24 cellular contexts compared by ENCODE assay signal in genomic region chr10:88253120-88253519, GRCh38.
DNase-seq lines count a peak whose midpoint lies in the region; ATAC-seq, FAIRE-seq and TF ChIP-seq lines count a peak whose summit lies in the region.
"Had no signal": no experiment of that assay in that cellular context is flagged by ENCODE, and none has a peak within 500 bp of the region (broad histone marks: within the 10 kb centered on the region; RNA-seq: fewer than 3 reads in every experiment).

No MANE protein-coding gene starts in this region.

- H3K79me1 ChIP-seq in IMR-90 (ENCODE audit: low read depth in 1 of 2, low read length in 2 of 2): no peaks in the 10 kb centered on the region

- H3K4me3 ChIP-seq in IMR-90 (ENCODE audit: insufficient read depth, low read depth, low read length): no peak overlapping the region
- H3K4me3 ChIP-seq in Panc1 (ENCODE audit: low read depth in 2 of 2, low read length in 2 of 2): no peak overlapping the region
- H3K4me3 ChIP-seq in pancreas: no peak overlapping the region
- H3K4me3 ChIP-seq in vagina: no peak overlapping the region
- H3K4me3 ChIP-seq: HAP-1 had no signal

- H3K4me1 ChIP-seq in IMR-90 (ENCODE audit: control insufficient read depth, insufficient read depth, low read length): peaks cover 2% of the 10 kb centered on the region
- peaks cover 13% of the 10 kb centered on the region for H3K4me1 ChIP-seq in Panc1 (ENCODE audit: control insufficient read depth, insufficient read depth, low read length)
- H3K4me1 ChIP-seq in pancreas: peaks cover 26 to 48% (median 32%) of the 10 kb centered on the region in 3 donors
- peaks cover 31% of the 10 kb centered on the region for H3K4me1 ChIP-seq in vagina
- H3K4me1 ChIP-seq: Caco-2 had no signal

- TF ChIP-seq CTCF in IMR-90 (conservative IDR thresholded peaks at IDR 0.05; ENCODE audit: low read depth, low read length): no peak
- no peak for TF ChIP-seq CTCF in Panc1 (IDR thresholded peaks at IDR 0.05)
- TF ChIP-seq CTCF in pancreas (IDR thresholded peaks at IDR 0.05): no peak
- TF ChIP-seq CTCF in vagina (IDR thresholded peaks at IDR 0.05): no peak
- TF ChIP-seq CTCF in type B pancreatic cell (conservative IDR thresholded peaks at IDR 0.05): no peak

- no peak overlapping the region for H2AK9ac ChIP-seq in IMR-90 (replicated peaks; ENCODE audit: low read depth, low read length, poor library complexity)

- no peak for FAIRE-seq in pancreas (lab: Jason Lieb, UNC)
- FAIRE-seq: GM12891 had no signal

- H3K18ac ChIP-seq in IMR-90 (ENCODE audit: low read depth, low read length): no peak overlapping the region

- no peak overlapping the region; the same call in 1 of the 2 replicates for H2BK20ac ChIP-seq in IMR-90 (ENCODE audit: low read depth, low read length)

- dilution Hi-C loops in IMR-90 (cut with HindIII; ENCODE audit: low sequenced_read_pairs, unreplicated experiment): no loop called here

- no peak overlapping the region for H3K4me3 Mint-ChIP-seq in type B pancreatic cell
- H3K4me3 Mint-ChIP-seq: B cell; CD8-positive, alpha-beta T cell had no signal

- H3K4me2 ChIP-seq in IMR-90 (ENCODE audit: low read depth, low read length): no peak overlapping the region
- H3K4me2 ChIP-seq: KMS-11, SK-N-SH had no signal

- no peaks in the 10 kb centered on the region for H4K20me1 ChIP-seq in IMR-90 (ENCODE audit: insufficient read depth, low read length)

- no peaks in the 10 kb centered on the region for H3K9me3 ChIP-seq in IMR-90 (ENCODE audit: control insufficient read depth, insufficient read depth, low read length)
- no peaks in the 10 kb centered on the region for H3K9me3 ChIP-seq in Panc1 (ENCODE audit: control insufficient read depth, insufficient read depth, low read depth, low read length)
- H3K9me3 ChIP-seq in pancreas: no peaks in the 10 kb centered on the region
- no peaks in the 10 kb centered on the region for H3K9me3 ChIP-seq in vagina
- H3K9me3 ChIP-seq: Caco-2, HAP-1, SK-N-SH had no signal

- 0 out of 2 replicates have a peak overlapping the region, but pooled peaks have one; percentile 40 for H3K14ac ChIP-seq in IMR-90 (replicated peaks; ENCODE audit: low read depth, low read length)

- intact Hi-C loops in IMR-90 (cut with micrococcal nuclease): no loop called here
- intact Hi-C loops in Panc1 (cut with micrococcal nuclease; ENCODE audit: unreplicated experiment): no loop called here
- intact Hi-C loops in pancreas (cut with DNase I): no loop called here
- intact Hi-C loops in vagina (cut with DNase I): no loop called here

- BruUV-seq in IMR-90 (replicated peaks; lab: Mats Ljungman, UMichigan): no TSS peak
- BruUV-seq in Panc1 (replicated peaks; lab: Mats Ljungman, UMichigan): no TSS peak

- H2BK15ac ChIP-seq in IMR-90 (ENCODE audit: low read depth, low read length): peak overlapping the region; percentile 77; the same call in 1 of the 3 replicates

- no peak overlapping the region; the same call in 1 of the 2 replicates for H2BK120ac ChIP-seq in IMR-90 (ENCODE audit: low read depth, low read length)

- H3K9ac ChIP-seq in IMR-90 (ENCODE audit: low read depth, low read length): no peak overlapping the region
- H3K9ac ChIP-seq: KMS-11, SK-N-SH had no signal

- H3K36me3 Mint-ChIP-seq in type B pancreatic cell: no peaks in the 10 kb centered on the region
- H3K36me3 Mint-ChIP-seq: CD8-positive, alpha-beta T cell had no signal

- H3K27me3 ChIP-seq in IMR-90 (ENCODE audit: control insufficient read depth, insufficient read depth, low read length): no peaks in the 10 kb centered on the region
- H3K27me3 ChIP-seq in Panc1 (ENCODE audit: control insufficient read depth, insufficient read depth, low read length): no peaks in the 10 kb centered on the region
- no peaks in the 10 kb centered on the region for H3K27me3 ChIP-seq in pancreas
- no peaks in the 10 kb centered on the region for H3K27me3 ChIP-seq in vagina

- TF ChIP-seq RAD21 in IMR-90 (IDR thresholded peaks at IDR 0.05; ENCODE audit: low read length): no peak

- H3K36me3 ChIP-seq in IMR-90 (ENCODE audit: control insufficient read depth, insufficient read depth, low read length) (no peaks in the 10 kb centered on the region), Panc1 (ENCODE audit: control insufficient read depth, insufficient read depth, low read length) (no peaks in the 10 kb centered on the region), pancreas (no peaks in the 10 kb centered on the region), vagina (no peaks in the 10 kb centered on the region)
- H3K36me3 ChIP-seq: HAP-1 had no signal

- 100% methylated on average over 1 of the region's 2 CpGs; no CpG with 5 or more reads in 1 of the 2 experiments for WGBS in IMR-90 (ENCODE audit: extremely low coverage in 2 of 2, insufficient read length in 1 of 2), 2 experiments
- WGBS in pancreas, 2 donors: 94 to 96% methylated on average over 2 of the region's 2 CpGs

- H2AK5ac ChIP-seq in IMR-90 (ENCODE audit: low read depth, low read length): no peak overlapping the region

- H3K9me3 Mint-ChIP-seq in type B pancreatic cell: peaks cover 4% of the 10 kb centered on the region
- H3K9me3 Mint-ChIP-seq: CD8-positive, alpha-beta T cell had no signal

- no peak overlapping the region for H2AFZ ChIP-seq in IMR-90 (replicated peaks; ENCODE audit: low read length, poor library complexity)

- DNase-seq in IMR-90 (no peak), Panc1 (ENCODE audit: low read depth, low spot score) (no peak), pancreas (no peak), vagina (ENCODE audit: extremely low spot score in 2 of 2) (no peak), type B pancreatic cell (ENCODE audit: extremely low spot score, unreplicated experiment) (no peak), NCI-H1417 (lab: John Stamatoyannopoulos, UW) (no peak), NCI-H69 (lab: John Stamatoyannopoulos, UW) (no peak)
- DNase-seq: Caco-2; CD8-positive, alpha-beta T cell; DMS79 treated with DMSO at 0.1 percent for 48 hours; GF-D8; GOT3; NCI-H1048; NCI-H146; NCI-H1930; NCI-H2107; NCI-H524 treated with DMSO at 0.1 percent for 48 hours; SK-N-SH; SW 1271 had no signal

- TF ChIP-seq POLR2A in IMR-90 (IDR thresholded peaks at IDR 0.05; ENCODE audit: low read depth, low read length) (no peak), vagina (IDR thresholded peaks at IDR 0.05) (no peak)

- H3K27ac Mint-ChIP-seq in type B pancreatic cell: no peak overlapping the region
- H3K27ac Mint-ChIP-seq: B cell; CD8-positive, alpha-beta T cell had no signal

- no peak overlapping the region for H4K5ac ChIP-seq in IMR-90 (ENCODE audit: low read depth, low read length)

- H3K56ac ChIP-seq in IMR-90 (ENCODE audit: extremely low read depth, insufficient read depth, low read length): no peak overlapping the region

- in situ Hi-C loops in IMR-90 (cut with MboI; ENCODE audit: low sequenced_read_pairs) (no loop called here), Panc1 (cut with HindIII; ENCODE audit: low pct_unique_long_range_greater_than_20kb, low sequenced_read_pairs) (no loop called here)

- H2BK5ac ChIP-seq in IMR-90 (ENCODE audit: low read depth, low read length, poor library complexity, severe bottlenecking): no peak overlapping the region

- no peak overlapping the region for H3K4ac ChIP-seq in IMR-90 (ENCODE audit: low read depth, low read length)

- ATAC-seq in IMR-90 (ENCODE audit: low read depth) (no peak), Panc1 (no peak), pancreas (no peak)
- ATAC-seq: CD8-positive, alpha-beta T cell had no signal

- no peak overlapping the region for H4K8ac ChIP-seq in IMR-90 (ENCODE audit: low read depth in 2 of 2, low read length in 2 of 2)

- H3K27ac ChIP-seq in IMR-90 (ENCODE audit: insufficient read depth, low read length) (no peak overlapping the region), Panc1 (ENCODE audit: low read length) (peak overlapping the region; percentile 0; the same call in 1 of the 2 replicates), pancreas (peak overlapping the region; percentile 23 to 70 (median 46)), vagina (peak overlapping the region; percentile 79)
- H3K27ac ChIP-seq: C4-2B, KMS-11 had no signal

- H3K27me3 Mint-ChIP-seq in type B pancreatic cell: no peaks in the 10 kb centered on the region
- H3K27me3 Mint-ChIP-seq: B cell had no signal

- peaks cover 28% of the 10 kb centered on the region for H3K4me1 Mint-ChIP-seq in type B pancreatic cell (ENCODE audit: unreplicated experiment)

- no peak overlapping the region for H4K91ac ChIP-seq in IMR-90 (ENCODE audit: insufficient read depth, low read depth, low read length)

- H3K9me1 ChIP-seq in IMR-90 (ENCODE audit: insufficient read depth, low read length): peaks cover 5% of the 10 kb centered on the region

- CTCF ChIA-PET in IMR-90 (lab: Yijun Ruan, JAX) (no interaction called here), Panc1 (lab: Charles Lee) (no interaction called here)

- H3K23ac ChIP-seq in IMR-90 (ENCODE audit: low read depth, low read length): no peak overlapping the region

- POLR2A ChIA-PET in IMR-90 (lab: Charles Lee; ENCODE audit: unreplicated experiment) (no interaction called here), Panc1 (lab: Charles Lee) (no interaction called here)

TF ChIP-seq in IMR-90, 13 proteins besides CTCF, POLR2A, EP300 and RAD21 (continues in another document):
- no peak for TF ChIP-seq NFE2L2 (IDR thresholded peaks at IDR 0.05; ENCODE audit: low read depth, low read length)
- no peak for TF ChIP-seq SMC3 (IDR thresholded peaks at IDR 0.05; ENCODE audit: low read depth, low read length)
- no peak for TF ChIP-seq MXI1 (IDR thresholded peaks at IDR 0.05; ENCODE audit: borderline replicate concordance, low read depth, low read length)
- no peak for TF ChIP-seq USF2 (IDR thresholded peaks at IDR 0.05; ENCODE audit: low read depth, low read length)
- no peak for TF ChIP-seq RFX5 (IDR thresholded peaks at IDR 0.05; ENCODE audit: low read depth, low read length)
- no peak for TF ChIP-seq RCOR1 (IDR thresholded peaks at IDR 0.05; ENCODE audit: insufficient replicate concordance, low read length)
- TF ChIP-seq ELK1 (IDR thresholded peaks at IDR 0.05; ENCODE audit: borderline replicate concordance, low read depth, low read length): no peak
- no peak for TF ChIP-seq FOS (IDR thresholded peaks at IDR 0.05; ENCODE audit: low read depth, low read length)
